25 cellular contexts compared by ENCODE assay signal in the genomic region with DNA sequence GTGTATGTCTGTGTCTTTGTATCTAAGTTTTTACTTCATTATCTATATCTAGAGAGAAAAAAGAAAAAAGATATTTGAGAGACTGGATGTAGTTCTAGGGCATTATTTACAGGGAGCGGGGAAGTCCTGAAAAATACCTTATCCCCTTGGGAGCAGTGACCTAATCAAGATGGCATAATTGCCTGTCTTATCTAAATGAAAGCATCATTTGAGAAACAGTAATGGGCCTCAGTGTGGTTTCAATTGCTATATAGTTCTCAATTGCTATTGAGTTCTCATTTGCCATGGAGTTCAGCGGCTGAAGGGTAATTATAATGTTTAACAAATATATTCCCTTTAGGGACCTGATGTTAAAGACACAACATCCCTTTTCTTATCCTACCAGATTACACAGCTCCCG.
"Had no signal": no experiment of that assay in that cellular context is flagged by ENCODE, and none has a peak within 500 bp of the region (broad histone marks: within the 10 kb centered on the region; RNA-seq: fewer than 3 reads in every experiment).

No MANE protein-coding gene starts in this region.

- H3K9me3 Mint-ChIP-seq: activated CD4-positive, alpha-beta memory T cell treated with anti-CD3 and anti-CD28 coated beads for 36 hours; activated CD4-positive, alpha-beta T cell treated with anti-CD3 and anti-CD28 coated beads, Interleukin-2, amount 10 ng/mL, durations not matched to agents 24 days and 14 days; activated naive CD4-positive, alpha-beta T cell treated with anti-CD3 and anti-CD28 coated beads, Interleukin-2, amount 10 ng/mL, durations not matched to agents 7 days and 5 days; activated naive CD8-positive, alpha-beta T cell treated with anti-CD3 and anti-CD28 coated beads, Interleukin-2, amount 10 ng/mL, durations not matched to agents 7 days and 5 days; activated T-helper 1 cell treated with anti-CD3 and anti-CD28 coated beads, Interleukin-12 subunit alpha, Interleukin-12 subunit beta, Interleukin-2, Interleukin-4 antibody, amounts not matched to agents 30 ng/mL and 10 ng/mL and 1 ng/mL, durations not matched to agents 14 hours and 24 hours and 36 hours; activated T-helper 2 cell treated with anti-CD3 and anti-CD28 coated beads, Interferon-gamma antibody, Interleukin-2, Interleukin-4, amounts not matched to agents 10 μg/mL and 5 μg/mL and 100 μg/mL, durations not matched to agents 14 hours and 24 hours and 36 hours; brain had no signal

- H3K4me3 Mint-ChIP-seq: activated CD4-positive, alpha-beta memory T cell treated with anti-CD3 and anti-CD28 coated beads for 36 hours; activated CD4-positive, alpha-beta T cell treated with anti-CD3 and anti-CD28 coated beads for 36 hours; activated CD4-positive, alpha-beta T cell treated with anti-CD3 and anti-CD28 coated beads, Interleukin-2, amount 10 ng/mL, durations not matched to agents 24 days and 14 days; activated CD8-positive, alpha-beta memory T cell treated with anti-CD3 and anti-CD28 coated beads, Interleukin-2, amount 10 ng/mL, durations not matched to agents 7 days and 5 days; activated CD8-positive, alpha-beta T cell treated with anti-CD3 and anti-CD28 coated beads, Interleukin-2, amount 10 ng/mL, durations not matched to agents 7 days and 5 days; activated naive CD4-positive, alpha-beta T cell treated with anti-CD3 and anti-CD28 coated beads, Interleukin-2, amount 10 ng/mL, durations not matched to agents 7 days and 5 days; activated naive CD8-positive, alpha-beta T cell treated with anti-CD3 and anti-CD28 coated beads, Interleukin-2, amount 10 ng/mL, durations not matched to agents 7 days and 5 days; activated T-helper 1 cell treated with anti-CD3 and anti-CD28 coated beads, Interleukin-12 subunit alpha, Interleukin-12 subunit beta, Interleukin-2, Interleukin-4 antibody, amounts not matched to agents 30 ng/mL and 10 ng/mL and 1 ng/mL, durations not matched to agents 14 hours and 24 hours and 36 hours; brain had no signal

- H3K4me1 Mint-ChIP-seq: activated CD4-positive, alpha-beta T cell treated with anti-CD3 and anti-CD28 coated beads for 36 hours; activated CD4-positive, alpha-beta T cell treated with anti-CD3 and anti-CD28 coated beads, Interleukin-2, amount 10 ng/mL, durations not matched to agents 24 days and 14 days; activated CD8-positive, alpha-beta memory T cell treated with anti-CD3 and anti-CD28 coated beads, Interleukin-2, amount 10 ng/mL, durations not matched to agents 7 days and 5 days had no signal

- H3K36me3 Mint-ChIP-seq: activated CD4-positive, alpha-beta memory T cell treated with anti-CD3 and anti-CD28 coated beads for 36 hours; activated CD8-positive, alpha-beta memory T cell treated with anti-CD3 and anti-CD28 coated beads, Interleukin-2, amount 10 ng/mL, durations not matched to agents 7 days and 5 days; activated naive CD4-positive, alpha-beta T cell treated with anti-CD3 and anti-CD28 coated beads, Interleukin-2, amount 50 U/mL, for 72 hours; brain had no signal

- DNase-seq: activated CD4-positive, alpha-beta memory T cell treated with anti-CD3 and anti-CD28 coated beads for 36 hours; activated CD4-positive, alpha-beta T cell treated with anti-CD3 and anti-CD28 coated beads for 36 hours; activated CD4-positive, alpha-beta T cell treated with anti-CD3 and anti-CD28 coated beads, Interleukin-2, amount 10 ng/mL, durations not matched to agents 24 days and 14 days; activated CD4-positive, CD25-positive, alpha-beta regulatory T cell; activated CD4-positive, CD25-positive, alpha-beta regulatory T cell treated with anti-CD3 and anti-CD28 coated beads, Interleukin-2, amount 50 U/mL, for 72 hours; activated CD8-positive, alpha-beta memory T cell treated with anti-CD3 and anti-CD28 coated beads, Interleukin-2, amount 10 ng/mL, durations not matched to agents 7 days and 5 days; activated CD8-positive, alpha-beta memory T cell treated with anti-CD3 and anti-CD28 coated beads, Interleukin-2, amount 50 U/mL, for 4 hours; activated CD8-positive, alpha-beta T cell treated with anti-CD3 and anti-CD28 coated beads, Interleukin-2, amount 10 ng/mL, durations not matched to agents 7 days and 5 days; activated effector memory CD4-positive, alpha-beta T cell treated with anti-CD3 and anti-CD28 coated beads, Interleukin-2, amount 50 U/mL, for 16 hours; activated naive CD4-positive, alpha-beta T cell; activated naive CD4-positive, alpha-beta T cell treated with anti-CD3 and anti-CD28 coated beads, Interleukin-2, amount 10 ng/mL, durations not matched to agents 7 days and 5 days; activated naive CD8-positive, alpha-beta T cell treated with anti-CD3 and anti-CD28 coated beads, Interleukin-2, amount 10 ng/mL, durations not matched to agents 7 days and 5 days; activated T-cell treated with anti-CD3 and anti-CD28 coated beads, Interleukin-2, amount 50 U/mL, for 1 hour; activated T-cell treated with anti-CD3 and anti-CD28 coated beads, Interleukin-2, amount 50 U/mL, for 48 hours; central memory CD4-positive, alpha-beta T cell; cerebellar nuclear complex; colonic mucosa; effector CD8-positive, alpha-beta T cell; esophagus squamous epithelium; foreskin melanocyte; heart right ventricle had no signal

- H3K27ac Mint-ChIP-seq: activated CD4-positive, alpha-beta memory T cell treated with anti-CD3 and anti-CD28 coated beads for 36 hours; activated CD4-positive, alpha-beta T cell treated with anti-CD3 and anti-CD28 coated beads for 36 hours; activated CD4-positive, alpha-beta T cell treated with anti-CD3 and anti-CD28 coated beads, Interleukin-2, amount 10 ng/mL, durations not matched to agents 24 days and 14 days; activated CD8-positive, alpha-beta memory T cell treated with anti-CD3 and anti-CD28 coated beads, Interleukin-2, amount 10 ng/mL, durations not matched to agents 7 days and 5 days; activated CD8-positive, alpha-beta T cell treated with anti-CD3 and anti-CD28 coated beads, Interleukin-2, amount 10 ng/mL, durations not matched to agents 7 days and 5 days; activated naive CD4-positive, alpha-beta T cell treated with anti-CD3 and anti-CD28 coated beads, Interleukin-2, amount 10 ng/mL, durations not matched to agents 7 days and 5 days; activated naive CD4-positive, alpha-beta T cell treated with anti-CD3 and anti-CD28 coated beads, Interleukin-2, amount 50 U/mL, for 72 hours; activated naive CD8-positive, alpha-beta T cell treated with anti-CD3 and anti-CD28 coated beads, Interleukin-2, amount 10 ng/mL, durations not matched to agents 7 days and 5 days; activated T-helper 1 cell treated with anti-CD3 and anti-CD28 coated beads, Interleukin-12 subunit alpha, Interleukin-12 subunit beta, Interleukin-2, Interleukin-4 antibody, amounts not matched to agents 30 ng/mL and 10 ng/mL and 1 ng/mL, durations not matched to agents 14 hours and 24 hours and 36 hours; activated T-helper 2 cell treated with anti-CD3 and anti-CD28 coated beads, Interferon-gamma antibody, Interleukin-2, Interleukin-4, amounts not matched to agents 10 μg/mL and 5 μg/mL and 100 μg/mL, durations not matched to agents 14 hours and 24 hours and 36 hours had no signal
